22 cellular contexts compared by ENCODE assay signal in the genomic region with DNA sequence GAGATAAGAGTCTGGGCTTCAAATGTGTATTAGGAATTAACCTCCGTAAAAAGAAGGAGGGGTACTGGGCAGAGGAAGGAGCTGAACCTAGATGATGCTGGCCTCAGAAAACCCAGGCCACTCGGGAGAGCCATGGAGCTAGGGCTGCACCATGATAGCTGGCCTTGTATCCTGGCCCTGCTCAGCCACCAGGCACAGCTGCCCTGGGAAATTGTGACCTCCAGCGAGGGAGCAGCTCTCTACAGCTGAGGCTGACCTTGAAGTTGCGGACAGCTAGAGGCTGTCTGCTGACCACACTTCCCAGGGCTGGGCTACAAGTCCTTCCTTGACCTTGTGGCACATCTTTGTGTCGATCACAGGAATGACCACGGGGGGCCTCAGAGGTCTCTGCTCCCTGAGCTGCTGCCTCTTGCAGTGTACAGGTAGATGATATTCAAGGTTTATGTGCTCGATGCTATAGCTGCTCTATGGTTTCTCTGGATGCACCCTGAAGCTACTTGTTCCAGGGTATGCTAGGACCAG.
"Had no signal": no experiment of that assay in that cellular context is flagged by ENCODE, and none has a peak within 500 bp of the region (broad histone marks: within the 10 kb centered on the region; RNA-seq: fewer than 3 reads in every experiment).

No MANE protein-coding gene starts in this region.

- H3K36me3 ChIP-seq: esophagus muscularis mucosa, heart right ventricle, left lung, thoracic aorta had no signal

- H3K4me3 ChIP-seq: esophagus muscularis mucosa, heart right ventricle, left lung, thoracic aorta had no signal

- H3K36me3 Mint-ChIP-seq: activated CD8-positive, alpha-beta memory T cell treated with anti-CD3 and anti-CD28 coated beads, Interleukin-2, amount 10 ng/mL, durations not matched to agents 7 days and 5 days; activated naive CD4-positive, alpha-beta T cell treated with anti-CD3 and anti-CD28 coated beads, Interleukin-2, amount 50 U/mL, for 72 hours; naive thymus-derived CD8-positive, alpha-beta T cell had no signal

- H3K27ac ChIP-seq: esophagus muscularis mucosa, foreskin keratinocyte, heart right ventricle, left lung, thoracic aorta had no signal

- H3K4me1 Mint-ChIP-seq: naive thymus-derived CD8-positive, alpha-beta T cell had no signal

- H3K9me3 Mint-ChIP-seq: activated naive CD4-positive, alpha-beta T cell treated with anti-CD3 and anti-CD28 coated beads, Interleukin-2, amount 50 U/mL, for 72 hours; central memory CD8-positive, alpha-beta T cell; dendritic cell treated with granulocyte-macrophage colony-stimulating factor and Interleukin-4, amounts not matched to agents 40 ng/mL and 50 ng/mL, for 4 days; naive thymus-derived CD8-positive, alpha-beta T cell; T-helper 2 cell treated with Interferon-gamma antibody and Interleukin-4, amounts not matched to agents 5 μg/mL and 100 μg/mL, for 36 hours had no signal

- H3K9me3 ChIP-seq: esophagus muscularis mucosa, heart right ventricle, left lung, thoracic aorta had no signal

- H3K27me3 ChIP-seq: esophagus muscularis mucosa, heart right ventricle, left lung had no signal

- H3K27me3 Mint-ChIP-seq: progenitor cell of endocrine pancreas had no signal

- H3K4me3 Mint-ChIP-seq: activated CD4-positive, alpha-beta T cell treated with anti-CD3 and anti-CD28 coated beads for 36 hours; activated CD8-positive, alpha-beta memory T cell treated with anti-CD3 and anti-CD28 coated beads, Interleukin-2, amount 10 ng/mL, durations not matched to agents 7 days and 5 days; activated CD8-positive, alpha-beta T cell treated with anti-CD3 and anti-CD28 coated beads, Interleukin-2, amount 10 ng/mL, durations not matched to agents 7 days and 5 days; central memory CD8-positive, alpha-beta T cell; dendritic cell treated with granulocyte-macrophage colony-stimulating factor and Interleukin-4, amounts not matched to agents 40 ng/mL and 50 ng/mL, for 4 days; naive thymus-derived CD8-positive, alpha-beta T cell; T-helper 2 cell treated with Interferon-gamma antibody and Interleukin-4, amounts not matched to agents 5 μg/mL and 100 μg/mL, for 36 hours had no signal

- DNase-seq: activated CD4-positive, alpha-beta T cell treated with anti-CD3 and anti-CD28 coated beads for 36 hours; activated CD4-positive, CD25-positive, alpha-beta regulatory T cell; activated CD8-positive, alpha-beta memory T cell treated with anti-CD3 and anti-CD28 coated beads, Interleukin-2, amount 10 ng/mL, durations not matched to agents 7 days and 5 days; activated CD8-positive, alpha-beta T cell treated with anti-CD3 and anti-CD28 coated beads, Interleukin-2, amount 10 ng/mL, durations not matched to agents 7 days and 5 days; activated naive CD4-positive, alpha-beta T cell; activated T-cell treated with anti-CD3 and anti-CD28 coated beads, Interleukin-2, amount 50 U/mL, for 48 hours; anterior cingulate cortex; foreskin keratinocyte; heart right ventricle; kidney glomerular epithelial cell; left lung; naive thymus-derived CD8-positive, alpha-beta T cell; stimulated activated naive CD8-positive, alpha-beta T cell treated with anti-CD3 and anti-CD28 coated beads, Interleukin-15, Interleukin-2, amounts not matched to agents 100 U/mL and 50 U/mL, for 24 hours; T-helper 1 cell; trophoblast cell had no signal

- ATAC-seq: activated CD4-positive, alpha-beta T cell treated with anti-CD3 and anti-CD28 coated beads for 36 hours; activated CD8-positive, alpha-beta memory T cell treated with anti-CD3 and anti-CD28 coated beads, Interleukin-2, amount 10 ng/mL, durations not matched to agents 7 days and 5 days; activated CD8-positive, alpha-beta T cell treated with anti-CD3 and anti-CD28 coated beads, Interleukin-2, amount 10 ng/mL, durations not matched to agents 7 days and 5 days; activated naive CD4-positive, alpha-beta T cell treated with anti-CD3 and anti-CD28 coated beads, Interleukin-2, amount 50 U/mL, for 72 hours; foreskin keratinocyte; naive thymus-derived CD8-positive, alpha-beta T cell; stimulated activated naive CD8-positive, alpha-beta T cell treated with anti-CD3 and anti-CD28 coated beads, Interleukin-15, Interleukin-2, amounts not matched to agents 100 U/mL and 50 U/mL, for 24 hours had no signal

- H3K4me1 ChIP-seq: esophagus muscularis mucosa, foreskin keratinocyte had no signal

- H3K27ac Mint-ChIP-seq: activated CD4-positive, alpha-beta T cell treated with anti-CD3 and anti-CD28 coated beads for 36 hours; activated CD8-positive, alpha-beta memory T cell treated with anti-CD3 and anti-CD28 coated beads, Interleukin-2, amount 10 ng/mL, durations not matched to agents 7 days and 5 days; activated CD8-positive, alpha-beta T cell treated with anti-CD3 and anti-CD28 coated beads, Interleukin-2, amount 10 ng/mL, durations not matched to agents 7 days and 5 days; activated naive CD4-positive, alpha-beta T cell treated with anti-CD3 and anti-CD28 coated beads, Interleukin-2, amount 50 U/mL, for 72 hours; dendritic cell treated with granulocyte-macrophage colony-stimulating factor and Interleukin-4, amounts not matched to agents 40 ng/mL and 50 ng/mL, for 4 days; progenitor cell of endocrine pancreas; T-helper 2 cell treated with Interferon-gamma antibody and Interleukin-4, amounts not matched to agents 5 μg/mL and 100 μg/mL, for 36 hours had no signal
